Comparison of ENCODE assay signal across 8 cellular contexts in the genomic region with DNA sequence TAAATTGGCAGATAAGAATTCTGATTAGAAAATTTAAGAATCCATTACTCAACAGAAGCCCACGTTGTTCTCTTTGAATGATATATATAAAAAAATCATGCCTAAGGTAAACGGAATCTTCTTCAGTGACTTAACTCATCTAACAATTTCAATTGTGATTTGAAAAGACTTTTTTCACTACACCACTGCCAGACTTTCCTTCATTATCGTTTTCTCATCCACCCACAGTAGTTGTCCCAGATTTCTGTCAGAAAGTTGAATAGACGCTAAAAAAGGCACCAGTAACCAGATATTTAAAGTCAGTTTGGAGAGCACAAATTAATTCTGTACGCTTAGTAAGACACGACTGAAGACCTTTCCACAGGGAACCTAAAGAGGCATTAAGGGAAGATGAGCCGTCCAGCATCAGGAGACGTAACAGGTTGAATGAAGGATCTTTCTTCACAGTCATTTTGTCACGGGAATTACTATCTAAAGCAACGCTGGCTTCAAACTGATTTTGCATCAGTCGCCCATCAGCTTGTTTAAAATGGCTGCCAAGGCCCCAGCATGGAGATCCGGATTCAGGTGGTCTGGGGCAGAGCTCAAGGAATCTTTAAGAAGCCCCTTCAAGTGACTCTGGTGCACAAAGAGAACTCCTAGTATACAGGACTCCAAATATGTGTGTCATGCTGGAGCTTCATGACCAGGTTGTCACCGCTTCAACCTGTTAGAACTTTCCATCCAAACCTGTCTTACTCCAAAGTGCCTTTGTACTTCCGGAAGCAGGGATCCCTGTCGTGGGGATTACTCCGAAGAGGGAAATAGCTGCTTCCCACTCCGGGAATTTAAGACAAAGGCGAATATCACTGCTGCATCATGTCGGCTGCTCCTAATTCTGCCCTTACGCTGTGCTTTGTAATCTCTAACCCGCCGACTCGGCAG. TPM values are rescaled to one million over a fixed set of nuclear protein-coding genes. Genes with fewer than 3 reads are reported as not detected.
A peak's percentile ranks its signal among the peaks of the same experiment; 100 is the strongest.
DNase-seq lines count a peak whose midpoint lies in the region; ATAC-seq, FAIRE-seq and TF ChIP-seq lines count a peak whose summit lies in the region.

No MANE protein-coding gene starts in this region.

- peak overlapping the region; percentile 91 to 94 for H3K4me3 ChIP-seq in DND-41 (ENCODE audit: low read depth in 1 of 2, low read length in 2 of 2)
- peak overlapping the region; percentile 93 for H3K4me3 ChIP-seq in astrocyte (ENCODE audit: insufficient read depth, low read depth, low read length)

- peak overlapping the region; percentile 90 for H3K27ac Mint-ChIP-seq in astrocyte (ENCODE audit: unreplicated experiment)
- peak overlapping the region; percentile 84 for H3K27ac Mint-ChIP-seq in stimulated activated memory B cell treated with anti-CD40 and anti-IgM and Interleukin-4, amounts not matched to agents 10 μg/mL and 1 μg/mL and 100 μg/mL, for 72 hours

- H3K36me3 Mint-ChIP-seq in astrocyte (ENCODE audit: low read depth, unreplicated experiment) = no peaks in the 10 kb centered on the region
- H3K36me3 Mint-ChIP-seq in stimulated activated memory B cell treated with anti-CD40 and anti-IgM and Interleukin-4, amounts not matched to agents 10 μg/mL and 1 μg/mL and 100 μg/mL, for 72 hours = no peaks in the 10 kb centered on the region

- H3K79me2 ChIP-seq in DND-41 (ENCODE audit: insufficient read depth, low read length) (peaks cover 51% of the 10 kb centered on the region), astrocyte (ENCODE audit: insufficient read depth, low read length) (peaks cover 49% of the 10 kb centered on the region)

- H3K9me3 Mint-ChIP-seq in astrocyte (ENCODE audit: unreplicated experiment) = peaks cover 2% of the 10 kb centered on the region
- H3K9me3 Mint-ChIP-seq in stimulated activated memory B cell treated with anti-CD40 and anti-IgM and Interleukin-4, amounts not matched to agents 10 μg/mL and 1 μg/mL and 100 μg/mL, for 72 hours = no peaks in the 10 kb centered on the region

- H3K4me2 ChIP-seq in DND-41 (ENCODE audit: insufficient read depth, low read length) = peak overlapping the region; percentile 93
- H3K4me2 ChIP-seq in astrocyte (ENCODE audit: low read length) = peak overlapping the region; percentile 94

- H2AFZ ChIP-seq in DND-41 (ENCODE audit: low read depth, low read length) (peak overlapping the region; percentile 94), astrocyte (ENCODE audit: low read depth, low read length) (peak overlapping the region; percentile 99)

- no peaks in the 10 kb centered on the region for H3K36me3 ChIP-seq in DND-41 (ENCODE audit: insufficient read depth, low read length)
- H3K36me3 ChIP-seq in astrocyte (ENCODE audit: insufficient read depth, low read length) = no peaks in the 10 kb centered on the region

- no peak for TF ChIP-seq CTCF in DND-41 (IDR thresholded peaks at IDR 0.05; ENCODE audit: borderline replicate concordance, extremely low read depth, low read length, poor library complexity, severe bottlenecking)
- TF ChIP-seq CTCF in astrocyte (IDR thresholded peaks at IDR 0.05; ENCODE audit: insufficient read depth, low read depth, low read length) = no peak

- H3K27me3 ChIP-seq in DND-41 (ENCODE audit: insufficient read depth, low read length, poor library complexity) (peaks cover 9% of the 10 kb centered on the region), astrocyte (ENCODE audit: insufficient read depth, low read length) (no peaks in the 10 kb centered on the region)

- H3K4me1 Mint-ChIP-seq in astrocyte (ENCODE audit: low read depth, unreplicated experiment) = peaks cover 18% of the 10 kb centered on the region
- H3K4me1 Mint-ChIP-seq in stimulated activated memory B cell treated with anti-CD40 and anti-IgM and Interleukin-4, amounts not matched to agents 10 μg/mL and 1 μg/mL and 100 μg/mL, for 72 hours = peaks cover 34% of the 10 kb centered on the region

- H3K27me3 Mint-ChIP-seq in astrocyte (ENCODE audit: low read depth, unreplicated experiment) = peaks cover 2% of the 10 kb centered on the region
- H3K27me3 Mint-ChIP-seq in stimulated activated memory B cell treated with anti-CD40 and anti-IgM and Interleukin-4, amounts not matched to agents 10 μg/mL and 1 μg/mL and 100 μg/mL, for 72 hours = peaks cover 12% of the 10 kb centered on the region

- H4K20me1 ChIP-seq in DND-41 (ENCODE audit: insufficient read depth, low read length) = peaks cover 23% of the 10 kb centered on the region
- H4K20me1 ChIP-seq in astrocyte (ENCODE audit: insufficient read depth, low read length) = peaks cover 34% of the 10 kb centered on the region

- H3K9me3 ChIP-seq in DND-41 (ENCODE audit: insufficient read depth, low read length, severe bottlenecking) (no peaks in the 10 kb centered on the region), astrocyte (ENCODE audit: insufficient read depth, low read depth, low read length) (no peaks in the 10 kb centered on the region)

- DNase-seq in DND-41 (peak; percentile 37), LHCN-M2 (ENCODE audit: low read depth) (peak; percentile 38), astrocyte (ENCODE audit: low read depth) (peak; percentile 20), inferior parietal cortex (ENCODE audit: extremely low spot score) (peak; percentile 48), NCI-H187 (lab: John Stamatoyannopoulos, UW) (no peak), middle frontal gyrus (ENCODE audit: extremely low spot score, low spot score) (no peak)

- H3K4me1 ChIP-seq in DND-41 (ENCODE audit: insufficient read depth, low read length) = peaks cover 44% of the 10 kb centered on the region
- peaks cover 14% of the 10 kb centered on the region for H3K4me1 ChIP-seq in astrocyte (ENCODE audit: insufficient read depth, low read length)

- H3K4me3 Mint-ChIP-seq in astrocyte (ENCODE audit: unreplicated experiment) = peak overlapping the region; percentile 99
- peak overlapping the region; percentile 84 for H3K4me3 Mint-ChIP-seq in stimulated activated memory B cell treated with anti-CD40 and anti-IgM and Interleukin-4, amounts not matched to agents 10 μg/mL and 1 μg/mL and 100 μg/mL, for 72 hours

- no peak for ATAC-seq in DND-41 (ENCODE audit: insufficient read depth, low read depth)
- no peak for ATAC-seq in stimulated activated memory B cell treated with anti-CD40 and anti-IgM and Interleukin-4, amounts not matched to agents 10 μg/mL and 1 μg/mL and 100 μg/mL, for 72 hours
- no peak for ATAC-seq in HG03439 (IDR thresholded peaks at IDR 0.05; ENCODE audit: unreplicated experiment)

- H3K9ac ChIP-seq in DND-41 (ENCODE audit: low read depth, low read length) (peak overlapping the region; percentile 87), astrocyte (ENCODE audit: low read length) (peak overlapping the region; percentile 96)

- H3K27ac ChIP-seq in DND-41 (ENCODE audit: low read length) = peak overlapping the region; percentile 82
- peak overlapping the region; percentile 83 for H3K27ac ChIP-seq in astrocyte (ENCODE audit: low read depth, low read length)

- FAIRE-seq in astrocyte (lab: Jason Lieb, UNC) = no peak

RNA-seq across cellular contexts. Expression of gene HIGD1A, which starts 1.2 kb away (rescaled TPM):
- total RNA-seq in LHCN-M2 (2014; rRNA removed) (185 and 201 TPM in 2 replicates), astrocyte (125 and 150 TPM in 2 replicates)
- polyA plus RNA-seq in LHCN-M2 (2012) = 115 TPM

RNA-seq across cellular contexts. Expression of gene ACKR2, which starts 6.1 kb away (rescaled TPM):
- total RNA-seq in LHCN-M2 (2014; rRNA removed) (0.11 TPM in 1 of 2 replicates, not detected in the other), astrocyte (1.7 and 2.1 TPM in 2 replicates)
- 0.34 TPM for polyA plus RNA-seq in LHCN-M2 (2012)

RNA-seq across cellular contexts. Expression of gene CCDC13, which starts 30.1 kb away (rescaled TPM):
- 0.57 and 0.77 TPM in 2 replicates for total RNA-seq in LHCN-M2 (2014; rRNA removed)
- polyA plus RNA-seq in LHCN-M2 (2012) = 0.17 TPM
- total RNA-seq in astrocyte = 0.84 and 1.3 TPM in 2 replicates

Comparison
In these comparisons a context has a peak if more than half of its experiments do, and no peak if none do; other contexts are left out.
1. DNase-seq: peak in DND-41 (single experiment), LHCN-M2 (single experiment), astrocyte (single experiment) and inferior parietal cortex (single experiment); none in NCI-H187 (0 of 2) and middle frontal gyrus (single experiment).